Comparison of ENCODE assay signal across 29 cellular contexts in the genomic region with DNA sequence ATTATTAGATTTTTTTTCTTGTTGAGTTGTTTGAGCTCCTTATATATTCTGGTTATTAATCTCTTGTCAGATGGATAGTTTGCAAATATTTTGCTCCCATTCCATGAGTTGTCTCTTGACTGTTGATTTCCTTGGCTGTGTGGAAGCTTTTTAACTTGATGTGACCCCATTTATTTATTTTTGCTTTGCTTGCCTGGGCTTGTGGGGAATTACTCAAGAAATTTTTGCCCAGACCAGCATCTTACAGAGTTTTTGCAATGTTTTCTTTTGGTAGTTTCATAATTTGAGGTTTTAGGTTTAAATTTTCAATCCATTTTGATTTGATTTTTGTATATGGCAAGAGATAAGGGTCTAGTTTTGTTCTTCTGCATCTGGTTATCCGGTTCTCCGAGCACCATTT.
"Had no signal": no experiment of that assay in that cellular context is flagged by ENCODE, and none has a peak within 500 bp of the region (broad histone marks: within the 10 kb centered on the region; RNA-seq: fewer than 3 reads in every experiment).

No MANE protein-coding gene starts in this region.

- H3K9me3 Mint-ChIP-seq: activated naive CD4-positive, alpha-beta T cell treated with anti-CD3 and anti-CD28 coated beads for 36 hours; immature natural killer cell had no signal

- H3K27ac ChIP-seq: colonic mucosa, foreskin keratinocyte, heart left ventricle, stomach, thyroid gland, upper lobe of right lung had no signal

- H3K4me1 ChIP-seq: colonic mucosa, thyroid gland, upper lobe of right lung had no signal

- H3K36me3 ChIP-seq: colonic mucosa, thyroid gland, upper lobe of right lung had no signal

- H3K4me3 Mint-ChIP-seq: activated B cell treated with CpG ODN at 0.5 μM for 24 hours; activated naive CD4-positive, alpha-beta T cell treated with anti-CD3 and anti-CD28 coated beads for 36 hours; activated naive CD8-positive, alpha-beta T cell treated with anti-CD3 and anti-CD28 coated beads, Interleukin-2, amount 10 ng/mL, durations not matched to agents 7 days and 5 days; central memory CD8-positive, alpha-beta T cell; immature natural killer cell; memory B cell; naive thymus-derived CD4-positive, alpha-beta T cell; stimulated activated naive B cell treated with anti-CD40 and anti-IgM and Interleukin-4, amounts not matched to agents 10 μg/mL and 1 μg/mL and 100 μg/mL, for 72 hours; T-helper 2 cell treated with Interferon-gamma antibody and Interleukin-4, amounts not matched to agents 5 μg/mL and 100 μg/mL, for 36 hours had no signal

- DNase-seq: activated B cell treated with CpG ODN at 0.5 μM for 24 hours; activated CD4-positive, alpha-beta T cell treated with anti-CD3 and anti-CD28 coated beads for 4 hours; activated CD4-positive, alpha-beta T cell treated with anti-CD3 and anti-CD28 coated beads, Interleukin-2, amount 50 U/mL, for 4 hours; activated effector memory CD4-positive, alpha-beta T cell treated with Interleukin-2 at 50 U/mL for 16 hours; activated naive CD4-positive, alpha-beta T cell treated with anti-CD3 and anti-CD28 coated beads for 36 hours; activated naive CD8-positive, alpha-beta T cell treated with anti-CD3 and anti-CD28 coated beads, Interleukin-2, amount 10 ng/mL, durations not matched to agents 7 days and 5 days; amygdala; colonic mucosa; effector CD8-positive, alpha-beta T cell; erythroblast; heart left ventricle; hypothalamus; immature natural killer cell; midbrain; naive thymus-derived CD4-positive, alpha-beta T cell; nucleus accumbens; right cardiac atrium; stimulated activated CD4-positive, alpha-beta T cell treated with anti-CD3 and anti-CD28 coated beads, Interleukin-15, amount 100 ng/mL, for 24 hours; stimulated activated CD4-positive, alpha-beta T cell treated with anti-CD3 and anti-CD28 coated beads, Interleukin-2, amount 100 ng/mL, for 24 hours; stimulated activated naive B cell treated with anti-CD40 and anti-IgM and Interleukin-4, amounts not matched to agents 10 μg/mL and 1 μg/mL and 100 μg/mL, for 72 hours; stomach; T-helper 1 cell; thyroid gland; upper lobe of right lung had no signal

- H3K27me3 Mint-ChIP-seq: activated B cell treated with CpG ODN at 0.5 μM for 24 hours; activated naive CD8-positive, alpha-beta T cell treated with anti-CD3 and anti-CD28 coated beads, Interleukin-2, amount 10 ng/mL, durations not matched to agents 7 days and 5 days; central memory CD8-positive, alpha-beta T cell; memory B cell; naive thymus-derived CD4-positive, alpha-beta T cell; stimulated activated naive B cell treated with anti-CD40 and anti-IgM and Interleukin-4, amounts not matched to agents 10 μg/mL and 1 μg/mL and 100 μg/mL, for 72 hours had no signal

- FAIRE-seq: endometrium had no signal

- H3K4me1 Mint-ChIP-seq: activated naive CD8-positive, alpha-beta T cell treated with anti-CD3 and anti-CD28 coated beads, Interleukin-2, amount 10 ng/mL, durations not matched to agents 7 days and 5 days; central memory CD8-positive, alpha-beta T cell had no signal

- H3K27ac Mint-ChIP-seq: activated B cell treated with CpG ODN at 0.5 μM for 24 hours; activated naive CD4-positive, alpha-beta T cell treated with anti-CD3 and anti-CD28 coated beads for 36 hours; activated naive CD8-positive, alpha-beta T cell treated with anti-CD3 and anti-CD28 coated beads, Interleukin-2, amount 10 ng/mL, durations not matched to agents 7 days and 5 days; immature natural killer cell; memory B cell; naive thymus-derived CD4-positive, alpha-beta T cell; stimulated activated naive B cell treated with anti-CD40 and anti-IgM and Interleukin-4, amounts not matched to agents 10 μg/mL and 1 μg/mL and 100 μg/mL, for 72 hours; T-helper 2 cell treated with Interferon-gamma antibody and Interleukin-4, amounts not matched to agents 5 μg/mL and 100 μg/mL, for 36 hours had no signal

- H3K4me3 ChIP-seq: colonic mucosa, heart left ventricle, stomach, thyroid gland, upper lobe of right lung had no signal

- H3K27me3 ChIP-seq: colonic mucosa, foreskin keratinocyte, heart left ventricle, stomach, thyroid gland, upper lobe of right lung had no signal

- H3K9me3 ChIP-seq: colonic mucosa, stomach, thyroid gland, upper lobe of right lung had no signal
